8 cellular contexts compared by ENCODE assay signal in genomic region chr17:78925662-78926555, GRCh38. TPM values are rescaled to one million over a fixed set of nuclear protein-coding genes. Genes with fewer than 3 reads are reported as not detected.
DNase-seq lines count a peak whose midpoint lies in the region; ATAC-seq and TF ChIP-seq lines count a peak whose summit lies in the region.

No MANE protein-coding gene starts in this region.

- DNase-seq in EH (ENCODE audit: low read depth) (peak; percentile 92), PC-3 (no peak), endothelial cell (ENCODE audit: low spot score) (peak; percentile 51), mucosa of descending colon (peak; percentile 56 to 71 (median 66)), upper lobe of right lung (peak; percentile 86)

- ATAC-seq in PC-3 (no peak), mucosa of descending colon (peak; percentile 25), upper lobe of right lung (peak; percentile 69), HG03521 (IDR thresholded peaks at IDR 0.05; ENCODE audit: unreplicated experiment) (no peak), GM19395 (IDR thresholded peaks at IDR 0.05; ENCODE audit: unreplicated experiment) (no peak), HG02623 (IDR thresholded peaks at IDR 0.05; ENCODE audit: unreplicated experiment) (no peak)

- peak overlapping the region; percentile 71 for H2AFZ ChIP-seq in PC-3 (ENCODE audit: low read length)

- no peaks in the 10 kb centered on the region for H3K9me3 ChIP-seq in PC-3 (ENCODE audit: low read length)
- no peaks in the 10 kb centered on the region for H3K9me3 ChIP-seq in mucosa of descending colon
- H3K9me3 ChIP-seq in upper lobe of right lung: no peaks in the 10 kb centered on the region

- peaks cover 7% of the 10 kb centered on the region for H3K27me3 Mint-ChIP-seq in endothelial cell (ENCODE audit: unreplicated experiment)

- H3K9ac ChIP-seq in PC-3 (ENCODE audit: low read length): no peak overlapping the region; the same call in 1 of the 2 replicates

- peak overlapping the region; percentile 78 for H3K4me3 Mint-ChIP-seq in endothelial cell (ENCODE audit: unreplicated experiment)

- H3K9me3 Mint-ChIP-seq in endothelial cell (ENCODE audit: unreplicated experiment): no peaks in the 10 kb centered on the region

- no TSS peak for BruUV-seq in PC-3 (replicated peaks; lab: Mats Ljungman, UMichigan)

- H3K27ac Mint-ChIP-seq in endothelial cell (ENCODE audit: unreplicated experiment): no peak overlapping the region

- H3K4me2 ChIP-seq in PC-3 (ENCODE audit: low read length): peak overlapping the region; percentile 71

- no peaks in the 10 kb centered on the region for H3F3A ChIP-seq in PC-3 (ENCODE audit: low read length, unreplicated experiment)

- TF ChIP-seq CTCF in PC-3 (conservative IDR thresholded peaks at IDR 0.05; ENCODE audit: low read depth, low read length) (no peak), endothelial cell (IDR thresholded peaks at IDR 0.05; ENCODE audit: unreplicated experiment) (no peak), mucosa of descending colon (IDR thresholded peaks at IDR 0.05) (no peak), upper lobe of right lung (IDR thresholded peaks at IDR 0.05) (no peak)

- no peaks in the 10 kb centered on the region for H3K36me3 Mint-ChIP-seq in endothelial cell (ENCODE audit: low read depth, unreplicated experiment)

- intact Hi-C loops in PC-3 (cut with micrococcal nuclease): loop anchor here (2.0 kb wide), 2 partner anchors 43 to 63 kb away; no protein-coding TSS in a partner anchor
- intact Hi-C loops in mucosa of descending colon (cut with DNase I, micrococcal nuclease): no loop called here
- intact Hi-C loops in upper lobe of right lung (cut with DNase I): no loop called here

- H3K9me2 ChIP-seq in PC-3 (replicated peaks; ENCODE audit: low read length): no peaks in the 10 kb centered on the region

- H3K4me3 ChIP-seq in PC-3 (ENCODE audit: low read length) (peak overlapping the region; percentile 52), mucosa of descending colon (peak overlapping the region; percentile 9), upper lobe of right lung (peak overlapping the region; percentile 62)

- CTCF ChIA-PET in PC-3 (lab: Charles Lee): interaction anchor here (0.6 kb wide), 1 partner anchor 60 kb away, joined by 11 read pairs; no protein-coding TSS in a partner anchor

- peaks cover 35% of the 10 kb centered on the region for H3K79me2 ChIP-seq in PC-3 (ENCODE audit: low read length)

- peaks cover 23% of the 10 kb centered on the region for H3K4me1 ChIP-seq in PC-3 (ENCODE audit: insufficient read depth, low read length)
- peaks cover 16% of the 10 kb centered on the region for H3K4me1 ChIP-seq in mucosa of descending colon (ENCODE audit: low read depth)
- H3K4me1 ChIP-seq in upper lobe of right lung: peaks cover 32% of the 10 kb centered on the region

- H3K27ac ChIP-seq in PC-3 (ENCODE audit: low read length) (no peak overlapping the region), upper lobe of right lung (peak overlapping the region; percentile 91)

- POLR2A ChIA-PET in PC-3 (lab: Charles Lee; ENCODE audit: unreplicated experiment): interaction anchor here (1.0 kb wide), 1 partner anchor 42 kb away, joined by 4 read pairs; no protein-coding TSS in a partner anchor

- H3K4me1 Mint-ChIP-seq in endothelial cell (ENCODE audit: unreplicated experiment): peaks cover 11% of the 10 kb centered on the region

- H4K20me1 ChIP-seq in PC-3 (ENCODE audit: low read length): no peaks in the 10 kb centered on the region

- H3K36me3 ChIP-seq in PC-3 (ENCODE audit: low read depth, low read length): no peaks in the 10 kb centered on the region
- H3K36me3 ChIP-seq in mucosa of descending colon (ENCODE audit: low read depth): no peaks in the 10 kb centered on the region
- H3K36me3 ChIP-seq in upper lobe of right lung: no peaks in the 10 kb centered on the region

- H3K27me3 ChIP-seq in PC-3 (ENCODE audit: low read length) (no peaks in the 10 kb centered on the region), upper lobe of right lung (no peaks in the 10 kb centered on the region)

RNA-seq across cellular contexts. Expression of gene TIMP2, which starts 0.7 kb away (rescaled TPM):
- total RNA-seq in PC-3 (2014; rRNA removed) (60.1 and 62.5 TPM in 2 replicates), endothelial cell (ENCODE audit: unreplicated experiment) (41.5 TPM), mucosa of descending colon (100 to 1,000 TPM in 1 of 3 donors, 10 to 100 TPM in 2; 44.9 to 268 (median 91.3) TPM), upper lobe of right lung (318 TPM)

RNA-seq across cellular contexts. Expression of gene CEP295NL, which starts 22.9 kb away (rescaled TPM):
- total RNA-seq in PC-3 (2014; rRNA removed): 1.8 and 2.4 TPM in 2 replicates
- 1.4 TPM for total RNA-seq in endothelial cell (ENCODE audit: unreplicated experiment)
- 1 to 10 TPM; 1.4 to 2.5 (median 2.0) TPM for total RNA-seq in mucosa of descending colon
- total RNA-seq in upper lobe of right lung: 4.2 TPM

RNA-seq across cellular contexts. Expression of gene LGALS3BP, which starts 53.8 kb away (rescaled TPM):
- total RNA-seq in PC-3 (2014; rRNA removed) (72.4 and 121 TPM in 2 replicates), endothelial cell (ENCODE audit: unreplicated experiment) (12.6 TPM), mucosa of descending colon (100 to 1,000 TPM; 329 to 838 (median 752) TPM), upper lobe of right lung (405 TPM)

Comparison
In these comparisons a context has a peak if more than half of its experiments do, and no peak if none do; other contexts are left out.
1. ATAC-seq: peak in mucosa of descending colon (single experiment) and upper lobe of right lung (single experiment); none in PC-3 (single experiment), HG03521 (single experiment), GM19395 (single experiment) and HG02623 (single experiment).
2. H3K4me3 ChIP-seq: peak in every context shown above with its lines; median percentile 62 in upper lobe of right lung; 52 in PC-3; 9 in mucosa of descending colon.